ENCODE assay signal across 20 cellular contexts in genomic region chr11:126328001-126328390, GRCh38. TPM values are rescaled to one million over a fixed set of nuclear protein-coding genes. Genes with fewer than 3 reads are reported as not detected.
DNase-seq lines count a peak whose midpoint lies in the region; ATAC-seq, FAIRE-seq and TF ChIP-seq lines count a peak whose summit lies in the region.
"Had no signal": no experiment of that assay in that cellular context is flagged by ENCODE, and none has a peak within 500 bp of the region (broad histone marks: within the 10 kb centered on the region; RNA-seq: fewer than 3 reads in every experiment).

No MANE protein-coding gene starts in this region.

- CTCF ChIA-PET in Calu3 (lab: Charles Lee), result interaction anchor here (0.7 to 1.0 kb wide), 3 partner anchors 18 to 153 kb away, joined by 3 to 4 read pairs (median 4); no protein-coding TSS in a partner anchor
- CTCF ChIA-PET in RWPE1 (lab: Yijun Ruan, JAX), result no interaction called here

- H3K9me3 Mint-ChIP-seq in Calu3 (ENCODE audit: low read depth, unreplicated experiment), result no peaks in the 10 kb centered on the region
- H3K9me3 Mint-ChIP-seq: activated CD4-positive, alpha-beta T cell treated with anti-CD3 and anti-CD28 coated beads, Interleukin-2, amount 10 ng/mL, durations not matched to agents 7 days and 5 days; activated T-helper 2 cell treated with anti-CD3 and anti-CD28 coated beads, Interferon-gamma antibody, Interleukin-2, Interleukin-4, amounts not matched to agents 10 μg/mL and 5 μg/mL and 100 μg/mL, durations not matched to agents 14 hours and 24 hours and 36 hours; mesothelial cell of epicardium; nephron had no signal

- peak overlapping the region; percentile 99 for H3K27ac Mint-ChIP-seq in Calu3 (ENCODE audit: unreplicated experiment)
- H3K27ac Mint-ChIP-seq: activated CD4-positive, alpha-beta T cell treated with anti-CD3 and anti-CD28 coated beads, Interleukin-2, amount 10 ng/mL, durations not matched to agents 7 days and 5 days; activated T-helper 2 cell treated with anti-CD3 and anti-CD28 coated beads, Interferon-gamma antibody, Interleukin-2, Interleukin-4, amounts not matched to agents 10 μg/mL and 5 μg/mL and 100 μg/mL, durations not matched to agents 14 hours and 24 hours and 36 hours; mesothelial cell of epicardium had no signal

- BruUV-seq in Calu3 (replicated peaks; lab: Mats Ljungman, UMichigan), result no TSS peak

- H3K36me3 Mint-ChIP-seq in Calu3 (ENCODE audit: insufficient read depth, unreplicated experiment), result peaks cover 14% of the 10 kb centered on the region
- H3K36me3 Mint-ChIP-seq: mesothelial cell of epicardium had no signal

- POLR2A ChIA-PET in RWPE1 (lab: Yijun Ruan, JAX; ENCODE audit: low non-redundant PET), result no interaction called here

- H3K4me1 Mint-ChIP-seq in Calu3 (ENCODE audit: low read depth, unreplicated experiment), result peaks cover 26% of the 10 kb centered on the region
- H3K4me1 Mint-ChIP-seq: mesothelial cell of epicardium had no signal

- no peak for DNase-seq in Calu3
- no peak for DNase-seq in RWPE1 (ENCODE audit: low spot score)
- DNase-seq in sciatic nerve (ENCODE audit: low spot score), result no peak
- no peak for DNase-seq in NCI-H1105 treated with DMSO at 0.1 percent for 48 hours (lab: John Stamatoyannopoulos, UW)
- no peak for DNase-seq in NCI-H2227 treated with DMSO at 0.1 percent for 48 hours (lab: John Stamatoyannopoulos, UW)
- DNase-seq in H54 (ENCODE audit: insufficient read length, low spot score), result no peak
- DNase-seq: activated CD4-positive, alpha-beta T cell treated with anti-CD3 and anti-CD28 coated beads, Interleukin-2, amount 10 ng/mL, durations not matched to agents 7 days and 5 days; left cardiac atrium; NCI-H2107 had no signal

- H3K27ac ChIP-seq in RWPE1, result peak overlapping the region; percentile 23
- H3K27ac ChIP-seq in layer of hippocampus (ENCODE audit: low read depth, low read length), result peak overlapping the region; percentile 30
- H3K27ac ChIP-seq: adrenal gland, dorsolateral prefrontal cortex, gastroesophageal sphincter had no signal

- peak; percentile 53 for ATAC-seq in sciatic nerve
- ATAC-seq in HG03571 (IDR thresholded peaks at IDR 0.05; ENCODE audit: unreplicated experiment), result no peak
- ATAC-seq: gastroesophageal sphincter, left cardiac atrium had no signal

- FAIRE-seq in H54 (lab: Jason Lieb, UNC), result no peak
- FAIRE-seq: bronchial epithelial cell, GM18507, urothelium cell line had no signal

- intact Hi-C loops in Calu3 (cut with micrococcal nuclease; ENCODE audit: unreplicated experiment), result no loop called here
- intact Hi-C loops in sciatic nerve (cut with DNase I), result no loop called here

- peak overlapping the region; percentile 86 for H3K4me3 Mint-ChIP-seq in Calu3 (ENCODE audit: low read depth, unreplicated experiment)
- H3K4me3 Mint-ChIP-seq: activated CD4-positive, alpha-beta T cell treated with anti-CD3 and anti-CD28 coated beads, Interleukin-2, amount 10 ng/mL, durations not matched to agents 7 days and 5 days; mesothelial cell of epicardium; nephron had no signal

- no peaks in the 10 kb centered on the region for H3K27me3 Mint-ChIP-seq in Calu3 (ENCODE audit: unreplicated experiment)
- H3K27me3 Mint-ChIP-seq: activated CD4-positive, alpha-beta T cell treated with anti-CD3 and anti-CD28 coated beads, Interleukin-2, amount 10 ng/mL, durations not matched to agents 7 days and 5 days had no signal

- TF ChIP-seq POLR2A in H54 (IDR thresholded peaks at IDR 0.05; ENCODE audit: low read depth, low read length), result no peak

- TF ChIP-seq CTCF in Calu3 (IDR thresholded peaks at IDR 0.05; ENCODE audit: unreplicated experiment), result no peak
- no peak for TF ChIP-seq CTCF in RWPE1 (conservative IDR thresholded peaks at IDR 0.05; ENCODE audit: low read depth)

- H3K27me3 ChIP-seq in layer of hippocampus (ENCODE audit: control insufficient read depth, insufficient read depth, low read length), result no peaks in the 10 kb centered on the region
- H3K27me3 ChIP-seq: adrenal gland, dorsolateral prefrontal cortex, gastroesophageal sphincter had no signal

RNA-seq across cellular contexts. Expression of gene DCPS, which starts 24.1 kb away (rescaled TPM):
- total RNA-seq in Calu3 (2022) (30.5 and 33.2 TPM in 2 replicates), sciatic nerve (12.1 TPM)

RNA-seq across cellular contexts. Expression of gene ST3GAL4, which starts 27.5 kb away (rescaled TPM):
- total RNA-seq in Calu3 (2022) (22.1 and 27.9 TPM in 2 replicates), sciatic nerve (72.4 TPM)

RNA-seq across cellular contexts. Expression of gene TIRAP, which starts 45.1 kb away (rescaled TPM):
- total RNA-seq in Calu3 (2022), result 8.1 and 8.2 TPM in 2 replicates
- total RNA-seq in sciatic nerve, result 15.5 TPM

RNA-seq across cellular contexts. Expression of gene FOXRED1, which starts 59.0 kb away (rescaled TPM):
- total RNA-seq in Calu3 (2022) (34.9 and 40.1 TPM in 2 replicates), sciatic nerve (27.9 TPM)

RNA-seq across cellular contexts. Expression of gene SRPRA, which starts 59.3 kb away (rescaled TPM):
- total RNA-seq in Calu3 (2022), result 64.6 and 66.4 TPM in 2 replicates
- total RNA-seq in sciatic nerve, result 80.4 TPM
